In the genomic region with DNA sequence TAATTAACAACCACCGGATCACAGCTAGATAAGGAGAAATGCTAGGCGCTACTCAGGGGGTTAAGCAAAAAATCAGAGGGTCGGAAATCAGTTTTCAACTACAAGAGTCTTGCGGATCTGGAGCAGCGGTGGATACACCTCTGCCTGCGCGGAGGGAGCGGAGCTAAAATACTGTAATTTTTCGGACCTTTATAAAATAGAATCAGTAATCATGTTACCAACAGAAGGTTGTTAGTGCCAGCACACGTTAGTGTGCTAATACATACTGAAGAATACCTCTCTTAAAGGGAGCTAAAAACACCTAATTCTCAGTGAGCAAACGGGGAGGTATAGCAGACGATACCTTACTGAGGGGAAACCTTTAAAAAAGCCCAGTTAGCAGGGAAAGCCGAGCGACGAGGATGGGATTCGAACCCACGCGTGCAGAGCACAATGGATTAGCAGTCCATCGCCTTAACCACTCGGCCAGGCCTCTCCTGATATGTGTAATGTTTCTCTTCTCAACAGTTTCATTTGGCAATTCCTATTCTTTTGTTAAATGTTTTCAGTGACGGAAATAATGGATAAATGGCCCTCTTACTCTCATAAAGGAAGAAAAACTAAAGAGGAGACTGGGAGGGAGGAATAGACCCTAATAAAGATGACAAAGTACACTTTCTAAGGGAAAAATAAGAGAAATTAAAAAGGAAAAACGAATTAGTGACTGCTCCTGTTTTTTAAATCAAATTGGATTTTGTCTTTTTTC, we compare ENCODE assay signal across 8 cellular contexts. TPM values are rescaled to one million over a fixed set of nuclear protein-coding genes. Genes with fewer than 3 reads are reported as not detected.
DNase-seq lines count a peak whose midpoint lies in the region; ATAC-seq and TF ChIP-seq lines count a peak whose summit lies in the region.

No MANE protein-coding gene starts in this region.

- H2AFZ ChIP-seq in Karpas-422 (ENCODE audit: low read length), result peak overlapping the region; percentile 60

- intact Hi-C loops in lower lobe of right lung (cut with DNase I), result no loop called here

- DNase-seq in NCI-H1436 (lab: John Stamatoyannopoulos, UW), result peak; percentile 28
- DNase-seq in NCI-H1436 treated with DMSO at 0.1 percent for 48 hours (lab: John Stamatoyannopoulos, UW), result no peak
- peak; percentile 82 for DNase-seq in Karpas-422
- peak; percentile 89 for DNase-seq in activated CD4-positive, alpha-beta T cell treated with anti-CD3 and anti-CD28 coated beads for 48 hours
- DNase-seq in dermis blood vessel endothelial cell, result peak; percentile 66
- DNase-seq in lower lobe of right lung, result no peak
- DNase-seq in stimulated activated CD8-positive, alpha-beta memory T cell treated with anti-CD3 and anti-CD28 coated beads, Interleukin-15, amount 100 ng/mL, for 1 hour (ENCODE audit: low read depth), result peak; percentile 41

- H3K27ac ChIP-seq in Karpas-422 (ENCODE audit: low read length), result no peak overlapping the region
- H3K27ac ChIP-seq in lower lobe of right lung, result peak overlapping the region; percentile 65

- ATAC-seq in lower lobe of right lung (peak; percentile 70 to 89), HG02840 (IDR thresholded peaks at IDR 0.05; ENCODE audit: low FRiP score, unreplicated experiment) (no peak)

- no peaks in the 10 kb centered on the region for H3K79me2 ChIP-seq in Karpas-422 (ENCODE audit: low read length)

- H3K4me3 ChIP-seq in Karpas-422 (ENCODE audit: low read length) (peak overlapping the region; percentile 68), lower lobe of right lung (peak overlapping the region; percentile 42)

- no peaks in the 10 kb centered on the region for H3K9me2 ChIP-seq in Karpas-422 (replicated peaks; ENCODE audit: insufficient read depth, low read length)

- peaks cover 14% of the 10 kb centered on the region for H3K4me1 ChIP-seq in Karpas-422 (ENCODE audit: low read length)
- no peaks in the 10 kb centered on the region for H3K4me1 ChIP-seq in lower lobe of right lung

- no peaks in the 10 kb centered on the region for H4K20me1 ChIP-seq in Karpas-422 (ENCODE audit: insufficient read depth, low read depth, low read length)

- H3K36me3 ChIP-seq in Karpas-422 (ENCODE audit: insufficient read depth, low read length), result no peaks in the 10 kb centered on the region
- no peaks in the 10 kb centered on the region for H3K36me3 ChIP-seq in lower lobe of right lung

- H3K27me3 ChIP-seq in Karpas-422 (ENCODE audit: low read length) (no peaks in the 10 kb centered on the region), lower lobe of right lung (ENCODE audit: low read depth) (no peaks in the 10 kb centered on the region)

- no peaks in the 10 kb centered on the region for H3K9me3 ChIP-seq in Karpas-422 (ENCODE audit: low read length)
- H3K9me3 ChIP-seq in lower lobe of right lung, result no peaks in the 10 kb centered on the region

- peak overlapping the region; percentile 63 for H3K9ac ChIP-seq in Karpas-422 (ENCODE audit: low read length)

- no peak for TF ChIP-seq CTCF in lower lobe of right lung (IDR thresholded peaks at IDR 0.05)

- H3K4me2 ChIP-seq in Karpas-422 (ENCODE audit: low read depth, low read length, poor library complexity, severe bottlenecking), result peak overlapping the region; percentile 81

RNA-seq across cellular contexts. Expression of a gene that starts 59.7 kb away (rescaled TPM):
- total RNA-seq in Karpas-422 (2014; rRNA removed; shearing (Covaris generic); ENCODE audit: low replicate concordance), result 40.4 and 41.2 TPM in 2 replicates
- 28.8 and 44.4 TPM in 2 replicates for total RNA-seq in dermis blood vessel endothelial cell
- 79.2 TPM for total RNA-seq in lower lobe of right lung

Comparison
In these comparisons a context has a peak if more than half of its experiments do, and no peak if none do; other contexts are left out.
1. DNase-seq: peak in NCI-H1436 (single experiment), Karpas-422 (single experiment), activated CD4-positive, alpha-beta T cell treated with anti-CD3 and anti-CD28 coated beads for 48 hours (single experiment), dermis blood vessel endothelial cell (single experiment) and stimulated activated CD8-positive, alpha-beta memory T cell treated with anti-CD3 and anti-CD28 coated beads, Interleukin-15, amount 100 ng/mL, for 1 hour (single experiment); none in NCI-H1436 treated with DMSO at 0.1 percent for 48 hours (single experiment) and lower lobe of right lung (single experiment).